21 cellular contexts compared by ENCODE assay signal in the genomic region with DNA sequence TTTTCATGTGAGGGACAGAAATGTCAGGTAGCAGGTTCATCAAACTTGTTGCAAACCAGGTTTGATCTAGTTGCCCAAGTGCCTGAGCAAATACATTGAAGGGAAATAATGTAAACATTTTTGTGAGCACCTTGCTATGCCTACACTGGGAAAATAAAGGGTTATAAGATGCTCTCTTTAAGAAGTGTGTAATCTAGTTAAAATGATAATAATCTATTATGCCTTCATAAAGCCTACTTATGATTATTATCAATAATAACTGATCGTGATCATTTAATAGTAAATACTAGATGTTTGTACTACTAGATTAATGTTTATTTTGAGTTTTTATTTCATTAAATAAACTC. TPM values are rescaled to one million over a fixed set of nuclear protein-coding genes. Genes with fewer than 3 reads are reported as not detected.
A peak's percentile ranks its signal among the peaks of the same experiment; 100 is the strongest.
DNase-seq lines count a peak whose midpoint lies in the region; ATAC-seq and TF ChIP-seq lines count a peak whose summit lies in the region.
"Had no signal": no experiment of that assay in that cellular context is flagged by ENCODE, and none has a peak within 500 bp of the region (broad histone marks: within the 10 kb centered on the region; RNA-seq: fewer than 3 reads in every experiment).

No MANE protein-coding gene starts in this region.

- no peak overlapping the region for H3K14ac ChIP-seq in mesenchymal stem cell (ENCODE audit: low read length in 2 of 2)

- no peak for DNase-seq in activated naive CD8-positive, alpha-beta T cell treated with anti-CD3 and anti-CD28 coated beads for 36 hours
- DNase-seq in mesothelial cell of epicardium (ENCODE audit: low spot score in 2 of 2, unreplicated experiment in 2 of 2) (no peak), testis (no peak), CD1c-positive myeloid dendritic cell (ENCODE audit: extremely low spot score) (no peak), mesenchymal stem cell (no peak)
- DNase-seq: DMS153; GM23248; Kasumi-1; NCI-H1092 treated with DMSO at 0.1 percent for 48 hours; NCI-H146; NCI-H2029 treated with DMSO at 0.1 percent for 48 hours; NCI-H446 treated with DMSO at 0.1 percent for 48 hours; NCI-H748 treated with DMSO at 0.1 percent for 48 hours; NK-92 treated with Interleukin-12 subunit alpha and Interleukin-12 subunit beta, amount 100 ng/mL, for 24 hours had no signal

- H3K36me3 Mint-ChIP-seq in activated naive CD8-positive, alpha-beta T cell, result no peaks in the 10 kb centered on the region
- no peaks in the 10 kb centered on the region for H3K36me3 Mint-ChIP-seq in activated naive CD8-positive, alpha-beta T cell treated with anti-CD3 and anti-CD28 coated beads for 36 hours
- H3K36me3 Mint-ChIP-seq in mesothelial cell of epicardium, result no peaks in the 10 kb centered on the region

- H2BK12ac ChIP-seq in mesenchymal stem cell (ENCODE audit: low read length in 2 of 2), result no peak overlapping the region

- H3K27ac ChIP-seq in angular gyrus (ENCODE audit: low read depth, low read length), result peak overlapping the region; percentile 97
- H3K27ac ChIP-seq in testis, result peak overlapping the region; percentile 45 to 81
- H3K27ac ChIP-seq in mesenchymal stem cell (ENCODE audit: low read length, poor library complexity, severe bottlenecking), result no peak overlapping the region
- H3K27ac ChIP-seq: C4-2B, GM23248 had no signal

- ATAC-seq in HG03342 (IDR thresholded peaks at IDR 0.05; ENCODE audit: unreplicated experiment), result no peak
- ATAC-seq: HCT116, Right ventricle myocardium inferior had no signal

- H3K9ac ChIP-seq in mesenchymal stem cell (ENCODE audit: low read length), result no peak overlapping the region
- H3K9ac ChIP-seq: GM23248 had no signal

- no peaks in the 10 kb centered on the region for H3K9me3 ChIP-seq in testis
- H3K9me3 ChIP-seq in mesenchymal stem cell (ENCODE audit: control insufficient read depth, low read length), result no peaks in the 10 kb centered on the region

- H3K4me1 Mint-ChIP-seq in activated naive CD8-positive, alpha-beta T cell (ENCODE audit: low read depth), result peaks cover 16% of the 10 kb centered on the region
- peaks cover 5% of the 10 kb centered on the region for H3K4me1 Mint-ChIP-seq in activated naive CD8-positive, alpha-beta T cell treated with anti-CD3 and anti-CD28 coated beads for 36 hours
- peaks cover 10% of the 10 kb centered on the region for H3K4me1 Mint-ChIP-seq in mesothelial cell of epicardium

- H2AK5ac ChIP-seq in mesenchymal stem cell (ENCODE audit: low read length, severe bottlenecking), result no peak overlapping the region

- 66 to 81% methylated on average over 1 of the region's 1 CpG for WGBS in testis, 2 donors
- no CpG with 5 or more reads among the region's 1 CpG for WGBS in mesenchymal stem cell

- no peak overlapping the region for H2AFZ ChIP-seq in mesenchymal stem cell (ENCODE audit: low read depth, low read length)
- H2AFZ ChIP-seq: GM23248 had no signal

- no peak overlapping the region for H4K8ac ChIP-seq in mesenchymal stem cell (ENCODE audit: low read length)

- TF ChIP-seq POLR2A in testis (IDR thresholded peaks at IDR 0.05), result no peak

- H3K27me3 ChIP-seq in testis (no peaks in the 10 kb centered on the region), mesenchymal stem cell (ENCODE audit: control insufficient read depth in 1 of 2, insufficient read depth in 1 of 2, low read length in 2 of 2) (peaks cover 31 to 46% of the 10 kb centered on the region in 2 experiments)

- H3K36me3 ChIP-seq in testis (ENCODE audit: low read depth, missing control alignments) (no peaks in the 10 kb centered on the region), mesenchymal stem cell (ENCODE audit: control insufficient read depth in 1 of 2, insufficient read depth in 2 of 2, low read depth in 1 of 2, low read length in 2 of 2) (no peaks in the 10 kb centered on the region)

- H3K4me3 ChIP-seq in testis (no peak overlapping the region), mesenchymal stem cell (ENCODE audit: insufficient read depth in 1 of 2, low read depth in 1 of 2, low read length in 2 of 2) (no peak overlapping the region)
- H3K4me3 ChIP-seq: GM23248 had no signal

- no peak overlapping the region for H4K91ac ChIP-seq in mesenchymal stem cell (ENCODE audit: low read length)

- H2BK120ac ChIP-seq in mesenchymal stem cell (ENCODE audit: low read depth, low read length), result no peak overlapping the region

- peak overlapping the region; percentile 69 for H3K4me3 Mint-ChIP-seq in activated naive CD8-positive, alpha-beta T cell
- no peak overlapping the region for H3K4me3 Mint-ChIP-seq in activated naive CD8-positive, alpha-beta T cell treated with anti-CD3 and anti-CD28 coated beads for 36 hours
- H3K4me3 Mint-ChIP-seq in mesothelial cell of epicardium, result peak overlapping the region; percentile 50

- no peak overlapping the region for H3K18ac ChIP-seq in mesenchymal stem cell (ENCODE audit: low read depth in 1 of 2, low read length in 2 of 2)

- no peak overlapping the region for H3K4me2 ChIP-seq in mesenchymal stem cell (ENCODE audit: low read length, poor library complexity, severe bottlenecking)

- intact Hi-C loops in testis (cut with DNase I; ENCODE audit: low total_unique reads), result no loop called here

- TF ChIP-seq CTCF in mesothelial cell of epicardium (IDR thresholded peaks at IDR 0.05; ENCODE audit: unreplicated experiment) (no peak), testis (IDR thresholded peaks at IDR 0.05) (no peak)

- H2BK15ac ChIP-seq in mesenchymal stem cell (ENCODE audit: low read depth, poor library complexity, severe bottlenecking), result no peak overlapping the region

- H3K9me3 Mint-ChIP-seq in activated naive CD8-positive, alpha-beta T cell (ENCODE audit: low read depth), result no peaks in the 10 kb centered on the region
- H3K9me3 Mint-ChIP-seq in activated naive CD8-positive, alpha-beta T cell treated with anti-CD3 and anti-CD28 coated beads for 36 hours, result no peaks in the 10 kb centered on the region
- no peaks in the 10 kb centered on the region for H3K9me3 Mint-ChIP-seq in mesothelial cell of epicardium

- H2BK5ac ChIP-seq in mesenchymal stem cell (ENCODE audit: low read depth, low read length, poor library complexity, severe bottlenecking), result no peak overlapping the region

- H3K27me3 Mint-ChIP-seq in activated naive CD8-positive, alpha-beta T cell, result peaks cover 35% of the 10 kb centered on the region
- H3K27me3 Mint-ChIP-seq in activated naive CD8-positive, alpha-beta T cell treated with anti-CD3 and anti-CD28 coated beads for 36 hours, result peaks cover 68% of the 10 kb centered on the region
- H3K27me3 Mint-ChIP-seq in mesothelial cell of epicardium (ENCODE audit: low read depth), result peaks cover 64% of the 10 kb centered on the region

- no peak overlapping the region for H3K23ac ChIP-seq in mesenchymal stem cell (ENCODE audit: low read length in 2 of 2)

- H3K79me1 ChIP-seq in mesenchymal stem cell (replicated peaks; ENCODE audit: low read length, poor library complexity, severe bottlenecking), result no peaks in the 10 kb centered on the region

- H3K4me1 ChIP-seq in testis (peaks cover 5% of the 10 kb centered on the region), mesenchymal stem cell (ENCODE audit: control insufficient read depth, insufficient read depth, low read depth, low read length) (peaks cover 16% of the 10 kb centered on the region)

- H3K27ac Mint-ChIP-seq in activated naive CD8-positive, alpha-beta T cell, result no peak overlapping the region
- no peak overlapping the region for H3K27ac Mint-ChIP-seq in activated naive CD8-positive, alpha-beta T cell treated with anti-CD3 and anti-CD28 coated beads for 36 hours
- no peak overlapping the region for H3K27ac Mint-ChIP-seq in mesothelial cell of epicardium

- no peak overlapping the region for H3K4ac ChIP-seq in mesenchymal stem cell (ENCODE audit: low read depth in 1 of 2, low read length in 2 of 2)

RNA-seq across cellular contexts. Expression of a gene that starts 1.9 kb away (rescaled TPM):
- total RNA-seq in activated naive CD8-positive, alpha-beta T cell treated with anti-CD3 and anti-CD28 coated beads for 36 hours, result not detected
- total RNA-seq in mesothelial cell of epicardium (0.59 to 0.69 TPM (median 0.66 TPM) in 3 replicates), testis (10 to 100 TPM; 51.0 to 58.8 TPM)
- 12.3 TPM for polyA plus RNA-seq in testis (ENCODE audit: insufficient read depth, low read depth, low replicate concordance)
- polyA plus RNA-seq in mesenchymal stem cell (2013, experiment 1 of 2), result 0.12 TPM
- 0.08 TPM for polyA plus RNA-seq in mesenchymal stem cell (2013, experiment 2 of 2)
- total RNA-seq: GM23248, OCI-LY7, Right ventricle myocardium inferior had no signal
- polyA plus RNA-seq: GM23248 had no signal

Comparison
In these comparisons a context has a peak if more than half of its experiments do, and no peak if none do; other contexts are left out.
1. RNA of a gene that starts 1.9 kb away (total RNA-seq): 51.0 to 58.8 TPM in testis; 0.59 to 0.69 TPM in mesothelial cell of epicardium and not detected in activated naive CD8-positive, alpha-beta T cell treated with anti-CD3 and anti-CD28 coated beads for 36 hours; every median in the first group is over 10 times any median in the second.